15 cellular contexts compared by ENCODE assay signal in the genomic region with DNA sequence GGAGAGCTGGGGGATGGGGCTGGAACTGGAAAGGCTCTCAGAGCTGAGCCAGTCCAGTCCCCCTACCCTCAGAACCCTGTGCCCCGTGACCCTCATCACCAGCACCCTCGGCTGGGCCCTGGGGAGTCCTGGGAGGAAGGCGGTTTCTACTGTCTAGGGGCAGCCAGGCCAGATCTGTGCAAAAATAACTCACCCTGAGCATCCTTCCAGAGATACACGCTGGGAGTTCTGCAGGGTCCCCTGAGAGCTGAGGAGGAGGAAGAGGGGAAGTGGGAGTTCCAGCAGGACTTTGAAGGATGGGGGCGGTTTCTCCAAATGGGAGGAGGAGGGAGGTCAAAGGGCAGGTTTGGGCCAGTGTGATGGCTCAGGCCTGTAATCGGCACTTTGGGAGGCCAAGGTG. TPM values are rescaled to one million over a fixed set of nuclear protein-coding genes. Genes with fewer than 3 reads are reported as not detected.
A peak's percentile ranks its signal among the peaks of the same experiment; 100 is the strongest.
DNase-seq lines count a peak whose midpoint lies in the region; ATAC-seq and TF ChIP-seq lines count a peak whose summit lies in the region.
"Had no signal": no experiment of that assay in that cellular context is flagged by ENCODE, and none has a peak within 500 bp of the region (broad histone marks: within the 10 kb centered on the region; RNA-seq: fewer than 3 reads in every experiment).

No MANE protein-coding gene starts in this region.

- H3K4me2 ChIP-seq in GM23338, result no peak overlapping the region

- ATAC-seq in heart left ventricle (peak in 3 of 4 donors; percentile 29 to 43 (median 31)), GM23338 (no peak), right cardiac atrium (peak; percentile 9 to 23)
- ATAC-seq in stimulated activated effector memory CD8-positive, alpha-beta T cell treated with anti-CD3 and anti-CD28 coated beads, Interleukin-12 subunit alpha, Interleukin-12 subunit beta, amount 100 ng/mL, for 72 hours, result no peak

- H3K4me3 ChIP-seq in heart left ventricle, result no peak overlapping the region
- no peak overlapping the region for H3K4me3 ChIP-seq in right atrium auricular region
- no peak overlapping the region for H3K4me3 ChIP-seq in GM23338
- no peak overlapping the region for H3K4me3 ChIP-seq in right cardiac atrium (ENCODE audit: low read length)
- no peak overlapping the region for H3K4me3 ChIP-seq in foreskin fibroblast (ENCODE audit: low read depth in 1 of 2, low read length in 2 of 2)

- H3K4me3 Mint-ChIP-seq in GM23338, result no peak overlapping the region
- no peak overlapping the region for H3K4me3 Mint-ChIP-seq in stimulated activated effector memory CD8-positive, alpha-beta T cell treated with anti-CD3 and anti-CD28 coated beads, Interleukin-12 subunit alpha, Interleukin-12 subunit beta, amount 100 ng/mL, for 72 hours
- H3K4me3 Mint-ChIP-seq: CD4-positive, alpha-beta T cell; IgD-negative memory B cell had no signal

- H3K27me3 Mint-ChIP-seq in GM23338 (ENCODE audit: insufficient read depth, low read depth, poor library complexity), result peaks cover 15% of the 10 kb centered on the region

- H4K20me1 ChIP-seq in GM23338 (replicated peaks; ENCODE audit: insufficient read depth), result no peaks in the 10 kb centered on the region

- 34 to 61% (median 50%) methylated on average over 6 of the region's 6 CpGs for WGBS in heart left ventricle, 4 donors
- 50% methylated on average over 6 of the region's 6 CpGs for WGBS in right cardiac atrium

- H3K36me3 ChIP-seq in heart left ventricle, result no peaks in the 10 kb centered on the region
- no peaks in the 10 kb centered on the region for H3K36me3 ChIP-seq in right atrium auricular region
- H3K36me3 ChIP-seq in GM23338 (ENCODE audit: insufficient read depth), result no peaks in the 10 kb centered on the region

- no peak overlapping the region for H3K27ac Mint-ChIP-seq in GM23338
- peak overlapping the region; percentile 20 for H3K27ac Mint-ChIP-seq in stimulated activated effector memory CD8-positive, alpha-beta T cell treated with anti-CD3 and anti-CD28 coated beads, Interleukin-12 subunit alpha, Interleukin-12 subunit beta, amount 100 ng/mL, for 72 hours
- H3K27ac Mint-ChIP-seq: CD4-positive, alpha-beta T cell; IgD-negative memory B cell had no signal

- no peaks in the 10 kb centered on the region; the same call in 2 of the 3 replicates for H3K36me3 Mint-ChIP-seq in GM23338 (ENCODE audit: low read depth)
- no peaks in the 10 kb centered on the region for H3K36me3 Mint-ChIP-seq in stimulated activated effector memory CD8-positive, alpha-beta T cell treated with anti-CD3 and anti-CD28 coated beads, Interleukin-12 subunit alpha, Interleukin-12 subunit beta, amount 100 ng/mL, for 72 hours
- H3K36me3 Mint-ChIP-seq: IgD-negative memory B cell had no signal

- no peaks in the 10 kb centered on the region for H3K9me2 ChIP-seq in GM23338 (ENCODE audit: insufficient read depth)

- H3K4me1 Mint-ChIP-seq in GM23338, result peaks cover 20% of the 10 kb centered on the region
- no peaks in the 10 kb centered on the region for H3K4me1 Mint-ChIP-seq in stimulated activated effector memory CD8-positive, alpha-beta T cell treated with anti-CD3 and anti-CD28 coated beads, Interleukin-12 subunit alpha, Interleukin-12 subunit beta, amount 100 ng/mL, for 72 hours
- H3K4me1 Mint-ChIP-seq: IgD-negative memory B cell had no signal

- H3K27me3 ChIP-seq in heart left ventricle (no peaks in the 10 kb centered on the region), right atrium auricular region (no peaks in the 10 kb centered on the region), GM23338 (ENCODE audit: insufficient read depth) (no peaks in the 10 kb centered on the region), right cardiac atrium (ENCODE audit: control insufficient read depth, insufficient read depth) (no peaks in the 10 kb centered on the region)

- TF ChIP-seq CTCF in heart left ventricle (IDR thresholded peaks at IDR 0.05) (no peak), right atrium auricular region (IDR thresholded peaks at IDR 0.05) (no peak), GM23338 (conservative IDR thresholded peaks at IDR 0.05; ENCODE audit: low read depth in 2 of 2) (no peak), foreskin fibroblast (IDR thresholded peaks at IDR 0.05; ENCODE audit: low read depth, low read length) (no peak)

- H2AFZ ChIP-seq in GM23338, result peak overlapping the region; percentile 33; the same call in 1 of the 2 replicates

- peaks cover 0 to 19% (median 12%) of the 10 kb centered on the region in 12 donors for H3K4me1 ChIP-seq in heart left ventricle
- peaks cover 0 to 10% of the 10 kb centered on the region in 2 donors for H3K4me1 ChIP-seq in right atrium auricular region
- H3K4me1 ChIP-seq in GM23338 (ENCODE audit: insufficient read depth), result peaks cover 7% of the 10 kb centered on the region; the same call in 1 of the 2 replicates
- no peaks in the 10 kb centered on the region for H3K4me1 ChIP-seq in right cardiac atrium (ENCODE audit: control insufficient read depth, insufficient read depth, low read length)

- H3K9me3 Mint-ChIP-seq in GM23338, result no peaks in the 10 kb centered on the region
- H3K9me3 Mint-ChIP-seq in stimulated activated effector memory CD8-positive, alpha-beta T cell treated with anti-CD3 and anti-CD28 coated beads, Interleukin-12 subunit alpha, Interleukin-12 subunit beta, amount 100 ng/mL, for 72 hours, result no peaks in the 10 kb centered on the region
- H3K9me3 Mint-ChIP-seq: CD4-positive, alpha-beta T cell; IgD-negative memory B cell had no signal

- intact Hi-C loops in heart left ventricle (cut with DNase I), result loop anchor here in 7 of 10 donors (5.0 to 10.0 kb wide), 2 partner anchors 48 to 56 kb away; a partner anchor contains a TSS
- intact Hi-C loops in right cardiac atrium (cut with DNase I), result no loop called here

- no peaks in the 10 kb centered on the region for H3K9me3 ChIP-seq in heart left ventricle
- no peaks in the 10 kb centered on the region for H3K9me3 ChIP-seq in right atrium auricular region
- no peaks in the 10 kb centered on the region for H3K9me3 ChIP-seq in right cardiac atrium (ENCODE audit: control insufficient read depth, low read length)

- no peaks in the 10 kb centered on the region for H3F3A ChIP-seq in GM23338 (replicated peaks; ENCODE audit: low read depth)

- no peaks in the 10 kb centered on the region for H3K79me2 ChIP-seq in GM23338 (replicated peaks; ENCODE audit: insufficient read depth)

- no peak for TF ChIP-seq POLR2A in heart left ventricle (IDR thresholded peaks at IDR 0.05)

- DNase-seq in heart left ventricle (peak in 2 of 5 donors; percentile 25 to 33), right atrium auricular region (ENCODE audit: low spot score) (no peak), GM23338 (ENCODE audit: low spot score) (no peak), right cardiac atrium (peak in 1 of 3 donors; percentile 23), foreskin fibroblast (no peak), OCI-M2 (lab: John Stamatoyannopoulos, UW; ENCODE audit: unreplicated experiment) (no peak)
- no peak for DNase-seq in stimulated activated effector memory CD8-positive, alpha-beta T cell treated with anti-CD3 and anti-CD28 coated beads, Interleukin-12 subunit alpha, Interleukin-12 subunit beta, amount 100 ng/mL, for 72 hours (ENCODE audit: low spot score in 2 of 2)
- DNase-seq: 8988T; AML-193; C1 segment of cervical spinal cord; CD4-positive, alpha-beta T cell; DMS79 treated with DMSO at 0.1 percent for 48 hours; EL had no signal

- peak overlapping the region in 5 of 12 donors; percentile 29 to 38 (median 34) for H3K27ac ChIP-seq in heart left ventricle
- H3K27ac ChIP-seq in right atrium auricular region, result no peak overlapping the region
- no peak overlapping the region for H3K27ac ChIP-seq in GM23338 (ENCODE audit: low read depth)
- H3K27ac ChIP-seq in right cardiac atrium (ENCODE audit: low read length), result no peak overlapping the region

TF ChIP-seq in GM23338, 12 proteins besides CTCF, POLR2A, EP300 and RAD21 (continues in another document):
- TF ChIP-seq, protein P1, sequence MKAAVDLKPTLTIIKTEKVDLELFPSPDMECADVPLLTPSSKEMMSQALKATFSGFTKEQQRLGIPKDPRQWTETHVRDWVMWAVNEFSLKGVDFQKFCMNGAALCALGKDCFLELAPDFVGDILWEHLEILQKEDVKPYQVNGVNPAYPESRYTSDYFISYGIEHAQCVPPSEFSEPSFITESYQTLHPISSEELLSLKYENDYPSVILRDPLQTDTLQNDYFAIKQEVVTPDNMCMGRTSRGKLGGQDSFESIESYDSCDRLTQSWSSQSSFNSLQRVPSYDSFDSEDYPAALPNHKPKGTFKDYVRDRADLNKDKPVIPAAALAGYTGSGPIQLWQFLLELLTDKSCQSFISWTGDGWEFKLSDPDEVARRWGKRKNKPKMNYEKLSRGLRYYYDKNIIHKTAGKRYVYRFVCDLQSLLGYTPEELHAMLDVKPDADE (IDR thresholded peaks at IDR 0.05), result no peak
- no peak for TF ChIP-seq ZNF114 (CRISPR knock-in tag; IDR thresholded peaks at IDR 0.05)
- no peak for TF ChIP-seq ZNF331 (CRISPR knock-in tag; IDR thresholded peaks at IDR 0.05; ENCODE audit: low read depth)

RNA-seq across cellular contexts. Expression of a gene that starts 5.0 kb away (rescaled TPM):
- 1 to 10 TPM in 1 of 9 donors, under 1 TPM in 7, not detected in 1; 0.29 to 3.3 (median 0.61) TPM for total RNA-seq in heart left ventricle
- under 1 TPM in 1 of 2 donors, not detected in 1; 0.03 TPM for polyA plus RNA-seq in heart left ventricle
- 1 to 10 TPM in 1 of 2 donors, under 1 TPM in 1; 0.47 to 1.1 TPM for total RNA-seq in right atrium auricular region
- total RNA-seq in GM23338 (2014; rRNA removed; shearing (Covaris generic)), result not detected in 2 replicates
- polyA plus RNA-seq in GM23338 (2016; fragmentation: Nextera tagmentation; extraction: Ambion mirVana), result not detected in 2 replicates
- under 1 TPM in 3 of 4 donors, not detected in 1; 0.31 to 0.72 (median 0.46) TPM for total RNA-seq in right cardiac atrium
- polyA plus RNA-seq in right cardiac atrium, result 0.16 TPM
- total RNA-seq: CD4-positive, alpha-beta T cell; HT1080 had no signal
- polyA plus RNA-seq: IgD-negative memory B cell had no signal

RNA-seq across cellular contexts. Expression of a gene that starts 35.4 kb away (rescaled TPM):
- total RNA-seq in heart left ventricle (1 to 10 TPM in 2 of 9 donors, under 1 TPM in 6, not detected in 1; 0.27 to 1.3 (median 0.57) TPM), right atrium auricular region (1 to 10 TPM; 1.7 to 4.5 TPM), right cardiac atrium (1 to 10 TPM; 1.8 to 4.5 (median 2.3) TPM)
- polyA plus RNA-seq in heart left ventricle (under 1 TPM; 0.19 to 0.57 TPM), GM23338 (2016; fragmentation: Nextera tagmentation; extraction: Ambion mirVana) (3.7 and 6.3 TPM in 2 replicates), right cardiac atrium (1.6 TPM)
- 4.0 and 5.5 TPM in 2 replicates for total RNA-seq in GM23338 (2014; rRNA removed; shearing (Covaris generic))
- total RNA-seq: CD4-positive, alpha-beta T cell had no signal
- polyA plus RNA-seq: IgD-negative memory B cell had no signal

RNA-seq across cellular contexts. Expression of a gene that starts 51.7 kb away (rescaled TPM):
- 10 to 100 TPM; 37.2 to 78.5 (median 49.7) TPM for total RNA-seq in heart left ventricle
- 10 to 100 TPM; 60.2 to 96.0 TPM for polyA plus RNA-seq in heart left ventricle
- total RNA-seq in right atrium auricular region, result 10 to 100 TPM; 60.4 to 83.3 TPM
- 157 and 184 TPM in 2 replicates for total RNA-seq in GM23338 (2014; rRNA removed; shearing (Covaris generic))
- 202 and 215 TPM in 2 replicates for polyA plus RNA-seq in GM23338 (2016; fragmentation: Nextera tagmentation; extraction: Ambion mirVana)
- total RNA-seq in right cardiac atrium, result 10 to 100 TPM; 56.7 to 69.9 (median 66.4) TPM
- 73.0 TPM for polyA plus RNA-seq in right cardiac atrium

RNA-seq across cellular contexts. Expression of a gene that starts 53.5 kb away (rescaled TPM):
- 10 to 100 TPM; 33.1 to 61.2 (median 44.2) TPM for total RNA-seq in heart left ventricle
- 10 to 100 TPM; 34.1 to 41.6 TPM for polyA plus RNA-seq in heart left ventricle
- total RNA-seq in right atrium auricular region, result 10 to 100 TPM; 39.3 to 42.3 TPM
- total RNA-seq in GM23338 (2014; rRNA removed; shearing (Covaris generic)), result 62.2 and 78.8 TPM in 2 replicates
- 27.0 and 29.9 TPM in 2 replicates for polyA plus RNA-seq in GM23338 (2016; fragmentation: Nextera tagmentation; extraction: Ambion mirVana)
- 10 to 100 TPM; 36.7 to 63.4 (median 58.6) TPM for total RNA-seq in right cardiac atrium
- polyA plus RNA-seq in right cardiac atrium, result 43.5 TPM

Comparison
In these comparisons a context has a peak if more than half of its experiments do, and no peak if none do; other contexts are left out.
1. intact Hi-C loops: an anchor here in heart left ventricle (5.0 to 10.0 kb wide); none called in right cardiac atrium.
2. ATAC-seq: peak in heart left ventricle (3 of 4) and right cardiac atrium (2 of 2); none in GM23338 (single experiment) and stimulated activated effector memory CD8-positive, alpha-beta T cell treated with anti-CD3 and anti-CD28 coated beads, Interleukin-12 subunit alpha, Interleukin-12 subunit beta, amount 100 ng/mL, for 72 hours (single experiment).